ENCODE assay signal across 1 cellular context in the genomic region with DNA sequence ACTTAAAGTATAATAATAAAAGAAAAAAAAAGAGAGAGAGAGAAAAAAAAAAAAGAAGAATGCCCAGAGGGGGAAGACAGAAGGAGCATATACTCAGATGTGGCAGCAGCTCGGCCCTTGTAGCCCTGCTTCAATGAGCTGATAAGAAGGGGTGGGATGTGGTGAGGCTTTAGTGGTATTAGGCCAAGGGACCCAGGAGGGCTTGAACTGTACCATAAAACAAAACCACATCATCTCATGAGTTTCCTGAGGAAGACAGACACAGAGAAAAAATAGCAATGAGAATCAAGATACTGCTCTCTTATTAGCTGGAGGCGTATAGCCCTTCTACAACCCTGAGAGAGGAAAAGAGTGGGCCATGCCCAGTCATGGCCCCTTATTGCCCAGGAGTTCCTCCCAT.
A peak's percentile ranks its signal among the peaks of the same experiment; 100 is the strongest.
TF ChIP-seq lines count a peak whose summit lies in the region.

No MANE protein-coding gene starts in this region.

TF ChIP-seq in GM12878, 131 proteins besides CTCF, POLR2A, EP300 and RAD21 (continued from another document):
- TF ChIP-seq ZBTB40 (IDR thresholded peaks at IDR 0.05; ENCODE audit: borderline replicate concordance), result no peak
- 0 out of 2 replicates have a peak, but pooled peaks have one; percentile 21 for TF ChIP-seq RUNX3 (IDR thresholded peaks at IDR 0.05; ENCODE audit: low read length)
TF ChIP-seq in GM12878: peak in this region for 1.
